In genomic region chr17:81583589-81584337, GRCh38 we compare ENCODE assay signal across 1 cellular context.
TF ChIP-seq lines count a peak whose summit lies in the region.

No MANE protein-coding gene starts in this region.

TF ChIP-seq in GM12878, 131 proteins besides CTCF, POLR2A, EP300 and RAD21:
- TF ChIP-seq CREM (IDR thresholded peaks at IDR 0.05; ENCODE audit: low read depth), result no peak
- TF ChIP-seq ZBTB33 (IDR thresholded peaks at IDR 0.05), result no peak
- no peak for TF ChIP-seq NR2C2 (IDR thresholded peaks at IDR 0.05; ENCODE audit: borderline replicate concordance, control insufficient read depth, insufficient read length, low read depth)
- TF ChIP-seq SMAD1 (IDR thresholded peaks at IDR 0.05; ENCODE audit: low read depth, partially characterized antibody), result no peak
- TF ChIP-seq SPI1 (IDR thresholded peaks at IDR 0.05; ENCODE audit: borderline replicate concordance, insufficient read depth, low read depth, low read length), result no peak
- TF ChIP-seq USF1 (IDR thresholded peaks at IDR 0.05; ENCODE audit: borderline replicate concordance, extremely low read length, insufficient read depth, low read depth, low read length), result no peak
- TF ChIP-seq CUX1 (IDR thresholded peaks at IDR 0.05; ENCODE audit: insufficient replicate concordance, low read depth, low read length), result no peak
